Comparison of ENCODE assay signal across 1 cellular context in the genomic region with DNA sequence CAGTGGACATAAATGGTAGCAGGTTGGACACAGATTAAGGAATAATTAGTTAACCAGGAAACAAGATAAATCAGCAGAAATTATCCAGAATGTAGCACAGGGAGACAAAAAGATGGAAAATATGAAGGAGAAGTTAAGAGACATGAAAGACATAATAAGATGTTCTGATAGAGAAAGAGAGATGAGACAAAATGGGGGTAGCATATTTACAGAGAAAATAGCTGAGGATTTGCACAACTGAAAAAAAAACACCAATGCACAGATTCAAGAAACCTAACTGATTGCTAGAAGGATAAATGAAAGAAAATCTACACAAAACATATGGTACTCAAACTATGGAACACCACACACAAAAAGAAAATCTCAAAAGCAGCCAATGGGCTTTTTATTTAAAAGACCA.
TF ChIP-seq lines count a peak whose summit lies in the region.

No MANE protein-coding gene starts in this region.

TF ChIP-seq in IMR-90, 13 proteins besides CTCF, POLR2A, EP300 and RAD21:
- TF ChIP-seq, protein P1, sequence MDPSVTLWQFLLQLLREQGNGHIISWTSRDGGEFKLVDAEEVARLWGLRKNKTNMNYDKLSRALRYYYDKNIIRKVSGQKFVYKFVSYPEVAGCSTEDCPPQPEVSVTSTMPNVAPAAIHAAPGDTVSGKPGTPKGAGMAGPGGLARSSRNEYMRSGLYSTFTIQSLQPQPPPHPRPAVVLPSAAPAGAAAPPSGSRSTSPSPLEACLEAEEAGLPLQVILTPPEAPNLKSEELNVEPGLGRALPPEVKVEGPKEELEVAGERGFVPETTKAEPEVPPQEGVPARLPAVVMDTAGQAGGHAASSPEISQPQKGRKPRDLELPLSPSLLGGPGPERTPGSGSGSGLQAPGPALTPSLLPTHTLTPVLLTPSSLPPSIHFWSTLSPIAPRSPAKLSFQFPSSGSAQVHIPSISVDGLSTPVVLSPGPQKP (IDR thresholded peaks at IDR 0.05; ENCODE audit: borderline replicate concordance, low read depth, low read length): no peak
- TF ChIP-seq BHLHE40 (IDR thresholded peaks at IDR 0.05; ENCODE audit: low read depth, low read length): no peak
- no peak for TF ChIP-seq NFE2L2 (IDR thresholded peaks at IDR 0.05; ENCODE audit: low read depth, low read length)
- TF ChIP-seq CEBPB (IDR thresholded peaks at IDR 0.05; ENCODE audit: low read depth, low read length): no peak
- TF ChIP-seq RCOR1 (IDR thresholded peaks at IDR 0.05; ENCODE audit: insufficient replicate concordance, low read length): no peak
- TF ChIP-seq USF2 (IDR thresholded peaks at IDR 0.05; ENCODE audit: low read depth, low read length): no peak
- no peak for TF ChIP-seq FOS (IDR thresholded peaks at IDR 0.05; ENCODE audit: low read depth, low read length)
- no peak for TF ChIP-seq CHD1 (IDR thresholded peaks at IDR 0.05; ENCODE audit: low read depth, low read length)
- TF ChIP-seq MAFK (IDR thresholded peaks at IDR 0.05; ENCODE audit: low read depth, low read length): no peak
- TF ChIP-seq MAZ (IDR thresholded peaks at IDR 0.05; ENCODE audit: borderline replicate concordance, low read depth, low read length): no peak
- no peak for TF ChIP-seq MXI1 (IDR thresholded peaks at IDR 0.05; ENCODE audit: borderline replicate concordance, low read depth, low read length)
TF ChIP-seq in IMR-90: peak in this region for 0.
